8 cellular contexts compared by ENCODE assay signal in the genomic region with DNA sequence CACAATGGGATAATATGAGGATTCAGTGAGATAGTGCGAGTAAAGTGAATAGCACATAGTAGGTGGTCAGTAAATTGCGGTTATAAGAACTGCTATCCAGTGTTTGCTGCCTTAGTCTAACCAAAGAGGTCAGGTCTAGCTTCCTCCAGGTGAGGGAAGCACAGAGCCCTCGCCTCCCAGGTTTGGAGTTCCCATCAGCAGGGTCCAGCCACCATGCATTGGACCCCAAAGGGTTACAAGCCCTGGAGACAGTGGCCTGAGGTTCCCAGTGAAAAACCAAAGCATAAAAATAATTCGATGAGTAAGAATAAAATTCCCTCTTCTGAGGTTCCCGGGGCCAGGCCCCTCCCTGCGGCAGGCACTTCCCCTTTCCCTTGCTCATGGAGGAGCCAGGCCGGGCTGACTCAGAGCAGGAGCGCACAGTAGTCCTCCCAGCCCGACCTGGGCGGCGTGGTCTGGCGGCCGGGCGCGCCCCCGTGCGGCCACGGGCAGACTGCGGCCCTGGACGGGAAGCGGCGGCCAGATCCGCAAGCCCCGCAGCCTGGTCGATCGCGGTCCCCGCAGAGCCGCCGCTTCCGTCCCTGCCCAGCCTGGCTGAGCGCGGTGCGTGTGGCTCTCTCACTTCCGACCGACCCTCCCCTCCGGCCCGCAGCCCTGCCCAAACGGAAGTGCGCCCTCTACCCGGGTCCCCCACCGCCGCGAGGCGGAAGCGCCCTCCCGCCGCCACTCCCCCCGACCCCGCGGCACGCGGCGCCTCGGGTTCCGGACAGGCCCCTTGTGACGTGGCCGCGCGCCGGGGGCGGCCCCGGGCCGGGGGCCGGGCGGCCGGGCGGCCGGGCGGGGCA.
A peak's percentile ranks its signal among the peaks of the same experiment; 100 is the strongest.
DNase-seq lines count a peak whose midpoint lies in the region; ATAC-seq lines count a peak whose summit lies in the region.

A gene (plus strand): TSS at position 845 of the 845 bp plus-strand sequence. CDS start 1,505 bp downstream, outside the sequence.

- peak; percentile 98 for DNase-seq in AG20443 (ENCODE audit: low spot score)
- DNase-seq in NCI-H446 (lab: John Stamatoyannopoulos, UW), result peak; percentile 77 to 95
- DNase-seq in activated CD4-positive, CD25-positive, alpha-beta regulatory T cell treated with anti-CD3 and anti-CD28 coated beads, Interleukin-2, amount 50 U/mL, for 16 hours (ENCODE audit: low read depth, low spot score), result peak; percentile 80
- peak; percentile 87 for DNase-seq in central memory CD4-positive, alpha-beta T cell
- DNase-seq in islet precursor cell, result peak; percentile 98
- DNase-seq in stimulated activated CD4-positive, alpha-beta T cell treated with anti-CD3 and anti-CD28 coated beads, Interleukin-12 subunit alpha, Interleukin-12 subunit beta, amount 100 ng/mL, for 4 hours, result peak; percentile 90

- ATAC-seq in GM19035 (IDR thresholded peaks at IDR 0.05; ENCODE audit: unreplicated experiment) (peak; percentile 82), HG03342 (IDR thresholded peaks at IDR 0.05; ENCODE audit: unreplicated experiment) (peak; percentile 78)

Comparison
In these comparisons a context has a peak if more than half of its experiments do, and no peak if none do; other contexts are left out.
1. Peak in every context shown above with its lines: DNase-seq and ATAC-seq.